In genomic region chr2:165141601-165142000, GRCh38 we compare ENCODE assay signal across 1 cellular context.
TF ChIP-seq lines count a peak whose summit lies in the region.

No MANE protein-coding gene starts in this region.

TF ChIP-seq in GM23338, 12 proteins besides CTCF, POLR2A, EP300 and RAD21 (continued from another document):
- TF ChIP-seq ZNF462 (CRISPR knock-in tag; IDR thresholded peaks at IDR 0.05) (no peak), STAT1 (IDR thresholded peaks at IDR 0.05; ENCODE audit: unreplicated experiment) (no peak), JUNB (IDR thresholded peaks at IDR 0.05; ENCODE audit: unreplicated experiment) (no peak)
